In genomic region chr21:41846033-41846317, GRCh38 we compare ENCODE assay signal across 1 cellular context.
TF ChIP-seq lines count a peak whose summit lies in the region.

No MANE protein-coding gene starts in this region.

TF ChIP-seq in SK-N-SH treated with all-trans-retinoic acid at 6 μM for 48 hours, 23 proteins besides CTCF, POLR2A, EP300 and RAD21 (continued from another document):
- TF ChIP-seq CREB5 (CRISPR knock-in tag; IDR thresholded peaks at IDR 0.05; ENCODE audit: low read depth): no peak
- TF ChIP-seq SNAI2 (CRISPR knock-in tag; IDR thresholded peaks at IDR 0.05): no peak
- TF ChIP-seq ZNF70 (CRISPR knock-in tag; IDR thresholded peaks at IDR 0.05): no peak
- no peak for TF ChIP-seq BACH2 (CRISPR knock-in tag; IDR thresholded peaks at IDR 0.05; ENCODE audit: borderline replicate concordance)
- TF ChIP-seq PPARA (CRISPR knock-in tag; IDR thresholded peaks at IDR 0.05; ENCODE audit: borderline replicate concordance): no peak
- TF ChIP-seq ISL1 (CRISPR knock-in tag; IDR thresholded peaks at IDR 0.05): no peak
- no peak for TF ChIP-seq POU6F1 (CRISPR knock-in tag; IDR thresholded peaks at IDR 0.05; ENCODE audit: borderline replicate concordance, low read depth)
